In the genomic region with DNA sequence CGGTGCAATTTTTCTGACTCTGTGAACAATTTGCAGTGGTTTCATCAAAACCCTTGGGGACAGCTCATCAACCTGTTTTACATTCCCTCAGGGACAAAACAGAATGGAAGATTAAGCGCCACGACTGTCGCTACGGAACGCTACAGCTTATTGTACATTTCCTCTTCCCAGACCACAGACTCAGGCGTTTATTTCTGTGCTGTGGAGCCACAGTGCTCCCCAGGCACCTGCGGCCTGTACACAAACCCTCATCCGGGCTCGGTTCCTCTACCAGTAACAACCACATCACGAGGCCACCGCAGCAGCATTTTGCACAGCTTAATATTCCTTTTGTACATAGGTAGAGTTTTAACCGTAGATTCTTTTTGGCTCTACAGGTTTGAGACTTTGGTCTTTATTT, we compare ENCODE assay signal across 8 cellular contexts.
DNase-seq lines count a peak whose midpoint lies in the region; ATAC-seq and TF ChIP-seq lines count a peak whose summit lies in the region.

No MANE protein-coding gene starts in this region.

- peak overlapping the region in 1 of 7 donors; percentile 58 for H3K27ac Mint-ChIP-seq in CD14-positive monocyte
- peak overlapping the region; percentile 95 for H3K27ac Mint-ChIP-seq in activated CD4-positive, alpha-beta T cell treated with anti-CD3 and anti-CD28 coated beads, Interleukin-2, amount 10 ng/mL, durations not matched to agents 24 days and 14 days
- no peak overlapping the region for H3K27ac Mint-ChIP-seq in glutamatergic neuron (ENCODE audit: unreplicated experiment)

- H3K4me1 Mint-ChIP-seq in CD14-positive monocyte (peaks cover 24% of the 10 kb centered on the region), glutamatergic neuron (ENCODE audit: low read depth, unreplicated experiment) (peaks cover 8% of the 10 kb centered on the region)
- peaks cover 39% of the 10 kb centered on the region for H3K4me1 Mint-ChIP-seq in activated CD4-positive, alpha-beta T cell treated with anti-CD3 and anti-CD28 coated beads, Interleukin-2, amount 10 ng/mL, durations not matched to agents 24 days and 14 days

- H3K36me3 Mint-ChIP-seq in CD14-positive monocyte, result peaks cover 2 to 3% of the 10 kb centered on the region in 2 donors
- no peaks in the 10 kb centered on the region for H3K36me3 Mint-ChIP-seq in activated CD4-positive, alpha-beta T cell treated with anti-CD3 and anti-CD28 coated beads, Interleukin-2, amount 10 ng/mL, durations not matched to agents 24 days and 14 days (ENCODE audit: low read depth)
- H3K36me3 Mint-ChIP-seq in glutamatergic neuron (ENCODE audit: unreplicated experiment), result no peaks in the 10 kb centered on the region

- peaks cover 2 to 6% (median 5%) of the 10 kb centered on the region in 3 donors for H3K27me3 Mint-ChIP-seq in CD14-positive monocyte (ENCODE audit: low read depth in 3 of 3)
- H3K27me3 Mint-ChIP-seq in activated CD4-positive, alpha-beta T cell treated with anti-CD3 and anti-CD28 coated beads, Interleukin-2, amount 10 ng/mL, durations not matched to agents 24 days and 14 days, result no peaks in the 10 kb centered on the region
- peaks cover 2% of the 10 kb centered on the region for H3K27me3 Mint-ChIP-seq in glutamatergic neuron (ENCODE audit: unreplicated experiment)

- H3K4me3 Mint-ChIP-seq in CD14-positive monocyte (peak overlapping the region; percentile 56 to 89), glutamatergic neuron (ENCODE audit: unreplicated experiment) (no peak overlapping the region)
- peak overlapping the region; percentile 93 for H3K4me3 Mint-ChIP-seq in activated CD4-positive, alpha-beta T cell treated with anti-CD3 and anti-CD28 coated beads, Interleukin-2, amount 10 ng/mL, durations not matched to agents 24 days and 14 days

- intact Hi-C loops in CD14-positive monocyte (cut with micrococcal nuclease), result no loop called here
- intact Hi-C loops in activated CD4-positive, alpha-beta T cell treated with anti-CD3 and anti-CD28 coated beads, Interleukin-2, amount 10 ng/mL, durations not matched to agents 24 days and 14 days (cut with micrococcal nuclease), result loop anchor here (2.0 kb wide), 1 partner anchor 24 kb away; no protein-coding TSS in a partner anchor

- peaks cover 15 to 23% (median 20%) of the 10 kb centered on the region in 7 donors for H3K9me3 Mint-ChIP-seq in CD14-positive monocyte
- H3K9me3 Mint-ChIP-seq in activated CD4-positive, alpha-beta T cell treated with anti-CD3 and anti-CD28 coated beads, Interleukin-2, amount 10 ng/mL, durations not matched to agents 24 days and 14 days, result no peaks in the 10 kb centered on the region
- peaks cover 3% of the 10 kb centered on the region for H3K9me3 Mint-ChIP-seq in glutamatergic neuron (ENCODE audit: unreplicated experiment)

- ATAC-seq in GM19328 (IDR thresholded peaks at IDR 0.05; ENCODE audit: unreplicated experiment) (peak; percentile 87), HG03196 (IDR thresholded peaks at IDR 0.05; ENCODE audit: unreplicated experiment) (peak; percentile 71)

- TF ChIP-seq CTCF in CD14-positive monocyte (IDR thresholded peaks at IDR 0.05) (no peak), glutamatergic neuron (IDR thresholded peaks at IDR 0.05; ENCODE audit: partially characterized antibody, unreplicated experiment) (no peak)

- DNase-seq in CD14-positive monocyte (ENCODE audit: low spot score) (no peak), glutamatergic neuron (no peak), mucosa of gallbladder (ENCODE audit: low spot score) (no peak), NCI-H226 (no peak)
- DNase-seq in activated CD4-positive, alpha-beta T cell treated with anti-CD3 and anti-CD28 coated beads, Interleukin-2, amount 10 ng/mL, durations not matched to agents 24 days and 14 days, result peak; percentile 88
- DNase-seq in stimulated activated CD8-positive, alpha-beta memory T cell treated with anti-CD3 and anti-CD28 coated beads, Interleukin-4, amount 100 ng/mL, for 48 hours, result peak; percentile 42

Comparison
In these comparisons a context has a peak if more than half of its experiments do, and no peak if none do; other contexts are left out.
1. DNase-seq: peak in activated CD4-positive, alpha-beta T cell treated with anti-CD3 and anti-CD28 coated beads, Interleukin-2, amount 10 ng/mL, durations not matched to agents 24 days and 14 days (single experiment) and stimulated activated CD8-positive, alpha-beta memory T cell treated with anti-CD3 and anti-CD28 coated beads, Interleukin-4, amount 100 ng/mL, for 48 hours (single experiment); none in CD14-positive monocyte (single experiment), glutamatergic neuron (single experiment), mucosa of gallbladder (single experiment) and NCI-H226 (single experiment).